In genomic region chr2:170126071-170126728, GRCh38 we compare ENCODE assay signal across 1 cellular context.
TF ChIP-seq lines count a peak whose summit lies in the region.
"Not testable (repeated sequence)": the region's sequence is repeated elsewhere in the genome, so short reads cannot be mapped to it uniquely, and the experiment has no call there.

No MANE protein-coding gene starts in this region.

TF ChIP-seq in K562, 482 proteins besides CTCF, POLR2A, EP300 and RAD21 (continued from another document):
- TF ChIP-seq FOXA3 (CRISPR knock-in tag; conservative IDR thresholded peaks at IDR 0.05 in 1 of 2, IDR thresholded peaks at IDR 0.05 in 1 of 2) = 0 out of 4 replicates have a peak, but pooled peaks of 1 of the 2 experiments have one; percentile 45
- TF ChIP-seq FOXK2 (conservative IDR thresholded peaks at IDR 0.05 in 1 of 2, IDR thresholded peaks at IDR 0.05 in 1 of 2; ENCODE audit: low read depth in 2 of 2) = 0 out of 4 replicates have a peak, but pooled peaks of 1 of the 2 experiments have one; percentile 28
- TF ChIP-seq TAL1 (IDR thresholded peaks at IDR 0.05) = peak; percentile 63; the same call in 1 of the 2 replicates
- peak; percentile 13; the same call in 1 of the 2 replicates for TF ChIP-seq FOXM1 (IDR thresholded peaks at IDR 0.05; ENCODE audit: low read depth)
- not testable (repeated sequence) for TF ChIP-seq FOXM1 (CRISPR knock-in tag; IDR thresholded peaks at IDR 0.05; ENCODE audit: low read depth)
